20 cellular contexts compared by ENCODE assay signal in the genomic region with DNA sequence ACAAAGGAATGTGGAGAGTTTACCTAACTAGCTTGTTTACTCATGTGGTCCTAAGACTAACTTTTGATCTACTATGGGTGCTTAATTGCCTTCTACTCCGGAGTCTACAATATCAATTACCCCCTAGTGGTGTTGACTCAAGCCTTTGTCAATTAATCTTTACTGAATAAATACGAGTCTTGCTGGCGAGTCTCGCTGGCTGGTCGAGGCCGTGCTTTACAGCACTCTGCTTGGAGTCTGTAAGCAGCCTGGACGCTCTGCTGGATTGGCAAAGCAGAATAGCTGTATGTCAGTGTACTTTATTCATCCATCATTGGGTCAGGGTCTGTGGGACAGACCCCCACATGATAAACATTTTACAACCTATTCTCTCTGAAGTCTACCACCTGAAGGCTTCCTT. TPM values are rescaled to one million over a fixed set of nuclear protein-coding genes. Genes with fewer than 3 reads are reported as not detected.
DNase-seq lines count a peak whose midpoint lies in the region; ATAC-seq and TF ChIP-seq lines count a peak whose summit lies in the region.
"Had no signal": no experiment of that assay in that cellular context is flagged by ENCODE, and none has a peak within 500 bp of the region (broad histone marks: within the 10 kb centered on the region; RNA-seq: fewer than 3 reads in every experiment).

No MANE protein-coding gene starts in this region.

- CTCF ChIA-PET in HEK293T (lab: Yijun Ruan, JAX), result no interaction called here

- no peak overlapping the region for H2AFZ ChIP-seq in mesenchymal stem cell (ENCODE audit: low read depth, low read length)
- H2AFZ ChIP-seq: GM23248 had no signal

- H3K4me3 ChIP-seq in endodermal cell (ENCODE audit: low read length) (no peak overlapping the region), mesenchymal stem cell (ENCODE audit: insufficient read depth in 1 of 2, low read depth in 1 of 2, low read length in 2 of 2) (no peak overlapping the region), foreskin fibroblast (ENCODE audit: low read depth in 1 of 2, low read length in 2 of 2) (no peak overlapping the region)
- H3K4me3 ChIP-seq: GM23248, SJSA1 had no signal

- no peak overlapping the region for H3K18ac ChIP-seq in mesenchymal stem cell (ENCODE audit: low read depth in 1 of 2, low read length in 2 of 2)

- no peak overlapping the region for H2BK15ac ChIP-seq in mesenchymal stem cell (ENCODE audit: low read depth, poor library complexity, severe bottlenecking)

- TF ChIP-seq CTCF in endodermal cell (conservative IDR thresholded peaks at IDR 0.05) (no peak), foreskin fibroblast (IDR thresholded peaks at IDR 0.05; ENCODE audit: low read depth, low read length) (no peak)

- peaks cover 4% of the 10 kb centered on the region for H3K4me1 ChIP-seq in endodermal cell (ENCODE audit: control insufficient read depth, insufficient read depth, low read length)
- H3K4me1 ChIP-seq in mesenchymal stem cell (ENCODE audit: control insufficient read depth, insufficient read depth, low read depth, low read length), result peaks cover 14% of the 10 kb centered on the region

- H3K36me3 Mint-ChIP-seq in endodermal cell (ENCODE audit: low read depth), result peaks cover 22% of the 10 kb centered on the region

- 72 to 82% methylated on average over 4 to 7 of the region's 7 CpGs for WGBS in endodermal cell (ENCODE audit: insufficient coverage in 1 of 2, insufficient read length in 1 of 2), 2 experiments
- WGBS in mesenchymal stem cell, result 95% methylated on average over 7 of the region's 7 CpGs

- no peak overlapping the region for H3K27ac ChIP-seq in endodermal cell (ENCODE audit: low read depth, low read length)
- peak overlapping the region; percentile 77 for H3K27ac ChIP-seq in mesenchymal stem cell (ENCODE audit: low read length, poor library complexity, severe bottlenecking)
- H3K27ac ChIP-seq: 22Rv1, GM23248, SJSA1 had no signal

- H4K91ac ChIP-seq in mesenchymal stem cell (ENCODE audit: low read length), result no peak overlapping the region

- H2BK120ac ChIP-seq in mesenchymal stem cell (ENCODE audit: low read depth, low read length), result no peak overlapping the region

- H3K36me3 ChIP-seq in endodermal cell (ENCODE audit: control insufficient read depth, insufficient read depth, low read length) (no peaks in the 10 kb centered on the region), mesenchymal stem cell (ENCODE audit: control insufficient read depth in 1 of 2, insufficient read depth in 2 of 2, low read depth in 1 of 2, low read length in 2 of 2) (no peaks in the 10 kb centered on the region)
- H3K36me3 ChIP-seq: SJSA1 had no signal

- no peak overlapping the region for H3K4me3 Mint-ChIP-seq in endodermal cell
- H3K4me3 Mint-ChIP-seq: B cell, H9, HFFc6 had no signal

- no peak overlapping the region for H3K4me2 ChIP-seq in mesenchymal stem cell (ENCODE audit: low read length, poor library complexity, severe bottlenecking)

- peak overlapping the region; percentile 78 for H2BK5ac ChIP-seq in mesenchymal stem cell (ENCODE audit: low read depth, low read length, poor library complexity, severe bottlenecking)

- H3K9ac ChIP-seq in endodermal cell (ENCODE audit: extremely low read depth, low read length, poor library complexity, severe bottlenecking) (no peak overlapping the region), mesenchymal stem cell (ENCODE audit: low read length) (no peak overlapping the region)
- H3K9ac ChIP-seq: GM23248 had no signal

- H3K27ac Mint-ChIP-seq in endodermal cell, result peak overlapping the region; percentile 20
- H3K27ac Mint-ChIP-seq: B cell, H9, HFFc6 had no signal

- no peak overlapping the region for H4K8ac ChIP-seq in mesenchymal stem cell (ENCODE audit: low read length)

- H3K9me3 ChIP-seq in endodermal cell (ENCODE audit: control insufficient read depth, low read length) (no peaks in the 10 kb centered on the region), mesenchymal stem cell (ENCODE audit: control insufficient read depth, low read length) (no peaks in the 10 kb centered on the region)
- H3K9me3 ChIP-seq: SJSA1 had no signal

- H2AK5ac ChIP-seq in mesenchymal stem cell (ENCODE audit: low read length, severe bottlenecking), result peak overlapping the region; percentile 18

- no peak for ATAC-seq in HG02759 (IDR thresholded peaks at IDR 0.05; ENCODE audit: unreplicated experiment)
- ATAC-seq: PC-3 had no signal

- H3K23ac ChIP-seq in mesenchymal stem cell (ENCODE audit: low read length in 2 of 2), result no peak overlapping the region

- POLR2A ChIA-PET in HEK293T (lab: Yijun Ruan, JAX), result no interaction called here

- peaks cover 3% of the 10 kb centered on the region for H3K79me1 ChIP-seq in mesenchymal stem cell (replicated peaks; ENCODE audit: low read length, poor library complexity, severe bottlenecking)

- no peaks in the 10 kb centered on the region for H3K27me3 Mint-ChIP-seq in endodermal cell (ENCODE audit: insufficient read depth)
- H3K27me3 Mint-ChIP-seq: B cell had no signal

- DNase-seq in NCI-H146 (lab: John Stamatoyannopoulos, UW) (peak; percentile 2), NCI-H146 treated with DMSO at 0.1 percent for 48 hours (lab: John Stamatoyannopoulos, UW; ENCODE audit: unreplicated experiment) (no peak), endodermal cell (no peak), mesenchymal stem cell (no peak), foreskin fibroblast (no peak), HEK293T (ENCODE audit: extremely low spot score) (no peak)
- DNase-seq: DMS153, GM23248, H9, HFFc6, NCI-H1092, NCI-H1417 treated with DMSO at 0.1 percent for 48 hours, NCI-H187 treated with DMSO at 0.1 percent for 48 hours, NCI-H446 treated with DMSO at 0.1 percent for 48 hours, NCI-H526, PC-3 had no signal

- no peak overlapping the region for H3K14ac ChIP-seq in mesenchymal stem cell (ENCODE audit: low read length in 2 of 2)

- H3K27me3 ChIP-seq in endodermal cell (ENCODE audit: control insufficient read depth, insufficient read depth, low read length, poor library complexity, severe bottlenecking) (no peaks in the 10 kb centered on the region), mesenchymal stem cell (ENCODE audit: control insufficient read depth in 1 of 2, insufficient read depth in 1 of 2, low read length in 2 of 2) (no peaks in the 10 kb centered on the region)
- H3K27me3 ChIP-seq: SJSA1 had no signal

- H3K4ac ChIP-seq in mesenchymal stem cell (ENCODE audit: low read depth in 1 of 2, low read length in 2 of 2), result no peak overlapping the region

- H2BK12ac ChIP-seq in mesenchymal stem cell (ENCODE audit: low read length in 2 of 2), result no peak overlapping the region

- H3K4me1 Mint-ChIP-seq in endodermal cell, result peaks cover 5% of the 10 kb centered on the region
- H3K4me1 Mint-ChIP-seq: B cell had no signal

- H3K9me3 Mint-ChIP-seq in endodermal cell, result peaks cover 20% of the 10 kb centered on the region
- H3K9me3 Mint-ChIP-seq: HFFc6 had no signal

TF ChIP-seq in HEK293T, 16 proteins besides CTCF, POLR2A, EP300 and RAD21:
- TF ChIP-seq HDGF (IDR thresholded peaks at IDR 0.05; ENCODE audit: borderline replicate concordance) (no peak), PKNOX1 (IDR thresholded peaks at IDR 0.05) (no peak), LEF1 (IDR thresholded peaks at IDR 0.05; ENCODE audit: borderline replicate concordance) (no peak), SUZ12 (IDR thresholded peaks at IDR 0.05) (no peak), FOXM1 (IDR thresholded peaks at IDR 0.05; ENCODE audit: borderline replicate concordance) (no peak), CTBP1 (IDR thresholded peaks at IDR 0.05; ENCODE audit: borderline replicate concordance) (no peak), ZNF384 (IDR thresholded peaks at IDR 0.05) (no peak), ELF4 (IDR thresholded peaks at IDR 0.05) (no peak), L3MBTL2 (conservative IDR thresholded peaks at IDR 0.05) (no peak), BHLHE40 (IDR thresholded peaks at IDR 0.05; ENCODE audit: borderline replicate concordance) (no peak), SP1 (IDR thresholded peaks at IDR 0.05) (no peak), NFRKB (IDR thresholded peaks at IDR 0.05) (no peak), ARNT (IDR thresholded peaks at IDR 0.05) (no peak), FOXK2 (IDR thresholded peaks at IDR 0.05) (no peak), FOXA1 (IDR thresholded peaks at IDR 0.05) (no peak), TARDBP (IDR thresholded peaks at IDR 0.05) (no peak)

RNA-seq across cellular contexts. Expression of gene SPART, which starts 9.9 kb away (rescaled TPM):
- total RNA-seq in endodermal cell, result 10 to 100 TPM; 49.1 to 53.9 TPM
- 54.2 TPM for polyA plus RNA-seq in endodermal cell (2013, experiment 1 of 2)
- 53.8 TPM for polyA plus RNA-seq in endodermal cell (2013, experiment 2 of 2)
- 87.6 TPM for polyA plus RNA-seq in mesenchymal stem cell (2013, experiment 1 of 2)
- polyA plus RNA-seq in mesenchymal stem cell (2013, experiment 2 of 2), result 86.1 TPM

RNA-seq across cellular contexts. Expression of gene CCDC169, which starts 58.4 kb away (rescaled TPM):
- total RNA-seq in endodermal cell, result 10 to 100 TPM; 18.2 to 26.3 TPM
- polyA plus RNA-seq in endodermal cell (2013, experiment 1 of 2), result 6.7 TPM
- 5.4 TPM for polyA plus RNA-seq in endodermal cell (2013, experiment 2 of 2)
- 1.9 TPM for polyA plus RNA-seq in mesenchymal stem cell (2013, experiment 1 of 2)
- polyA plus RNA-seq in mesenchymal stem cell (2013, experiment 2 of 2), result 1.4 TPM
- total RNA-seq: B cell had no signal
